In the genomic region with DNA sequence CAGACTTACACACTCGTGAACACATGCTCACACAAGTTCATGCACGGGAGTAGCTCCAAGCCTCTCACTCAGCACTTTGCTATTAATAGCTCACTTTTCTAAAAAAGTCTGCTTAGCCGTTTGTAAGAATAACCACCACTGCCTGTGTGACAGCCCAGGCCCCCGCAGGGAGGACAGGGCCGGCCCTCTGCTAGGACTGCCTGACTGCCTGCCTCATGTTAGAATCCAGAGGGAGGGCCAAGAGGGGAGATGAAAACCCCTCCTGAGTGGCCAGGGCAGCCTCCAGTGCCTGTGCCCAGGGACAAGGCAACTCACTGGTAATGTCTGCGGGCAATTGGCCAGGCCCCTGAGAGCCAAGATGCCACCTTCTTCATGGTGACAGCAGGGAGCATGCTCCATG, we compare ENCODE assay signal across 8 cellular contexts.
DNase-seq lines count a peak whose midpoint lies in the region; ATAC-seq, FAIRE-seq and TF ChIP-seq lines count a peak whose summit lies in the region.
"Not testable (repeated sequence)": the region's sequence is repeated elsewhere in the genome, so short reads cannot be mapped to it uniquely, and the experiment has no call there.

No MANE protein-coding gene starts in this region.

- BruUV-seq in PC-3 (replicated peaks; lab: Mats Ljungman, UMichigan); endothelial cell of umbilical vein (replicated peaks; lab: Mats Ljungman, UMichigan): not testable (repeated sequence)

- dilution Hi-C loops in endothelial cell of umbilical vein (cut with MboI; ENCODE audit: extremely low pct_ligation_motif_present, low sequenced_read_pairs) = not testable (repeated sequence)

- H2AFZ ChIP-seq in PC-3 (ENCODE audit: low read length); endothelial cell of umbilical vein (ENCODE audit: low read depth, low read length): not testable (repeated sequence)

- H3K9ac ChIP-seq in PC-3 (ENCODE audit: low read length); endothelial cell of umbilical vein (replicated peaks; ENCODE audit: extremely low read depth, insufficient read depth, low read length): not testable (repeated sequence)

- not testable (repeated sequence) for TF ChIP-seq CTCF in PC-3 (conservative IDR thresholded peaks at IDR 0.05; ENCODE audit: low read depth, low read length); endothelial cell of umbilical vein (IDR thresholded peaks at IDR 0.05; ENCODE audit: extremely low read depth in 1 of 2, insufficient read depth in 1 of 2, low read depth in 1 of 2, low read length in 2 of 2); left ventricle myocardium inferior (IDR thresholded peaks at IDR 0.05; ENCODE audit: borderline replicate concordance); psoas muscle (IDR thresholded peaks at IDR 0.05); thoracic aorta (IDR thresholded peaks at IDR 0.05)

- intact Hi-C loops in PC-3 (cut with micrococcal nuclease); endothelial cell of umbilical vein (cut with micrococcal nuclease); left ventricle myocardium inferior (cut with micrococcal nuclease); psoas muscle (cut with DNase I): not testable (repeated sequence)

- H3K27me3 ChIP-seq in PC-3 (ENCODE audit: low read length); endothelial cell of umbilical vein (ENCODE audit: control insufficient read depth in 2 of 2, insufficient read depth in 2 of 2, low read length in 2 of 2); left ventricle myocardium inferior (ENCODE audit: low read depth); psoas muscle (ENCODE audit: insufficient read depth in 3 of 3, low read length in 2 of 3); thoracic aorta (replicated peaks; ENCODE audit: insufficient read depth): not testable (repeated sequence)

- TF ChIP-seq POLR2A in endothelial cell of umbilical vein (IDR thresholded peaks at IDR 0.05; ENCODE audit: low read depth, low read length) = not testable (repeated sequence)

- not testable (repeated sequence) for H3K4me2 ChIP-seq in PC-3 (ENCODE audit: low read length); endothelial cell of umbilical vein (ENCODE audit: insufficient read depth, low read length)

- CTCF ChIA-PET in PC-3 (lab: Charles Lee); endothelial cell of umbilical vein (lab: Charles Lee): not testable (repeated sequence)

- POLR2A ChIA-PET in PC-3 (lab: Charles Lee; ENCODE audit: unreplicated experiment); endothelial cell of umbilical vein (lab: Charles Lee): not testable (repeated sequence)

- H3K4me1 ChIP-seq in PC-3 (ENCODE audit: insufficient read depth, low read length); psoas muscle: not testable (repeated sequence)
- peaks cover 11% of the 10 kb centered on the region for H3K4me1 ChIP-seq in endothelial cell of umbilical vein (ENCODE audit: control insufficient read depth, extremely low read depth, insufficient read depth, low read length)
- H3K4me1 ChIP-seq in left ventricle myocardium inferior = peaks cover 18% of the 10 kb centered on the region
- peaks cover 3 to 12% of the 10 kb centered on the region in 2 donors for H3K4me1 ChIP-seq in thoracic aorta (ENCODE audit: control insufficient read depth in 1 of 2, low read depth in 2 of 2)

- H3K4me3 ChIP-seq in PC-3 (ENCODE audit: low read length); endothelial cell of umbilical vein (replicated peaks in 1 of 3; ENCODE audit: insufficient read depth in 1 of 3, low read depth in 1 of 3, low read length in 3 of 3); left ventricle myocardium inferior; psoas muscle; thoracic aorta: not testable (repeated sequence)

- H3K9me3 ChIP-seq in PC-3 (ENCODE audit: low read length); endothelial cell of umbilical vein (replicated peaks; ENCODE audit: control insufficient read depth, insufficient read depth, low read length); left ventricle myocardium inferior (replicated peaks); psoas muscle; thoracic aorta: not testable (repeated sequence)

- H3K27ac ChIP-seq in PC-3 (ENCODE audit: low read length); endothelial cell of umbilical vein (ENCODE audit: insufficient read depth, low read depth, low read length): not testable (repeated sequence)
- H3K27ac ChIP-seq in left ventricle myocardium inferior (replicated peaks) (peak overlapping the region; percentile 82), psoas muscle (peak overlapping the region; percentile 60), thoracic aorta (peak overlapping the region in 1 of 2 donors; percentile 64)

- DNase-seq in EH (ENCODE audit: low read depth) (peak; percentile 11), PC-3 (peak; percentile 0), astrocyte of the hippocampus (ENCODE audit: low read depth, low spot score) (peak; percentile 3), endothelial cell of umbilical vein (ENCODE audit: low read depth, low spot score) (peak; percentile 1), left ventricle myocardium inferior (peak; percentile 30), medulla oblongata (ENCODE audit: extremely low spot score) (peak; percentile 3), psoas muscle (peak; percentile 14 to 65)
- DNase-seq in thoracic aorta (ENCODE audit: low spot score) = not testable (repeated sequence)

- not testable (repeated sequence) for H3K9me1 ChIP-seq in endothelial cell of umbilical vein (replicated peaks; ENCODE audit: control insufficient read depth, extremely low read depth, insufficient read depth, low read length)

- H3K9me2 ChIP-seq in PC-3 (replicated peaks; ENCODE audit: low read length) = not testable (repeated sequence)

- WGBS in psoas muscle, 3 donors = 10 to 29% (median 19%) methylated on average over 5 to 6 of the region's 6 CpGs

- H3F3A ChIP-seq in PC-3 (ENCODE audit: low read length, unreplicated experiment) = not testable (repeated sequence)

- H4K20me1 ChIP-seq in PC-3 (ENCODE audit: low read length); endothelial cell of umbilical vein (replicated peaks; ENCODE audit: control insufficient read depth, extremely low read depth, insufficient read depth, low read length): not testable (repeated sequence)

- not testable (repeated sequence) for H3K36me3 ChIP-seq in PC-3 (ENCODE audit: low read depth, low read length); endothelial cell of umbilical vein (ENCODE audit: control insufficient read depth in 2 of 2, extremely low read depth in 1 of 2, insufficient read depth in 2 of 2, low read length in 2 of 2); left ventricle myocardium inferior; psoas muscle (ENCODE audit: insufficient read depth in 1 of 2, low read depth in 1 of 2); thoracic aorta

- ATAC-seq in PC-3 = not testable (repeated sequence)
- ATAC-seq in psoas muscle (peak; percentile 80 to 92 (median 90)), thoracic aorta (ENCODE audit: insufficient number of reproducible peaks, low FRiP score, low read depth) (peak; percentile 49)

- not testable (repeated sequence) for H3K79me2 ChIP-seq in PC-3 (ENCODE audit: low read length); endothelial cell of umbilical vein (ENCODE audit: control insufficient read depth, insufficient read depth, low read length)

- not testable (repeated sequence) for FAIRE-seq in endothelial cell of umbilical vein (lab: Jason Lieb, UNC)
